Comparison of ENCODE assay signal across 1 cellular context in genomic region chr21:29208044-29208665, GRCh38.
TF ChIP-seq lines count a peak whose summit lies in the region.

No MANE protein-coding gene starts in this region.

TF ChIP-seq in GM12878, 131 proteins besides CTCF, POLR2A, EP300 and RAD21 (continued from another document):
- TF ChIP-seq EGR1 (IDR thresholded peaks at IDR 0.05; ENCODE audit: borderline replicate concordance in 1 of 2, low read depth in 2 of 2, low read length in 2 of 2) (no peak), MXI1 (IDR thresholded peaks at IDR 0.05; ENCODE audit: low read depth, low read length) (0 out of 2 replicates have a peak, but pooled peaks have one; percentile 22), RB1 (IDR thresholded peaks at IDR 0.05; ENCODE audit: borderline replicate concordance) (no peak), PRDM15 (CRISPR knock-in tag; IDR thresholded peaks at IDR 0.05) (no peak), DPF2 (IDR thresholded peaks at IDR 0.05) (no peak), SMAD1 (IDR thresholded peaks at IDR 0.05; ENCODE audit: low read depth, partially characterized antibody) (no peak), MLLT1 (IDR thresholded peaks at IDR 0.05) (no peak), ZBTB40 (IDR thresholded peaks at IDR 0.05; ENCODE audit: borderline replicate concordance) (no peak), FOXK2 (IDR thresholded peaks at IDR 0.05) (no peak), JUNB (IDR thresholded peaks at IDR 0.05) (peak; percentile 58; the same call in 1 of the 2 replicates), ZNF207 (IDR thresholded peaks at IDR 0.05; ENCODE audit: borderline replicate concordance) (no peak), NBN (IDR thresholded peaks at IDR 0.05) (no peak)
